30 cellular contexts compared by ENCODE assay signal in genomic region chr3:134078169-134078821, GRCh38. TPM values are rescaled to one million over a fixed set of nuclear protein-coding genes. Genes with fewer than 3 reads are reported as not detected.
DNase-seq lines count a peak whose midpoint lies in the region; ATAC-seq and TF ChIP-seq lines count a peak whose summit lies in the region.
"Had no signal": no experiment of that assay in that cellular context is flagged by ENCODE, and none has a peak within 500 bp of the region (broad histone marks: within the 10 kb centered on the region; RNA-seq: fewer than 3 reads in every experiment).

No MANE protein-coding gene starts in this region.

- no peaks in the 10 kb centered on the region for H3K4me1 Mint-ChIP-seq in T-cell
- H3K4me1 Mint-ChIP-seq: activated naive CD8-positive, alpha-beta T cell treated with anti-CD3 and anti-CD28 coated beads for 36 hours; central memory CD8-positive, alpha-beta T cell; stimulated activated naive B cell treated with anti-CD40 and anti-IgM and Interleukin-4, amounts not matched to agents 10 μg/mL and 1 μg/mL and 100 μg/mL, for 72 hours; WTC11 had no signal

- H3K27ac Mint-ChIP-seq in T-cell, result no peak overlapping the region
- H3K27ac Mint-ChIP-seq: activated naive CD8-positive, alpha-beta T cell treated with anti-CD3 and anti-CD28 coated beads for 36 hours; CD4-positive, alpha-beta T cell; mesothelial cell of epicardium; naive thymus-derived CD8-positive, alpha-beta T cell; stimulated activated naive B cell treated with anti-CD40 and anti-IgM and Interleukin-4, amounts not matched to agents 10 μg/mL and 1 μg/mL and 100 μg/mL, for 72 hours; WTC11 had no signal

- no peak overlapping the region for H3K4me3 ChIP-seq in foreskin fibroblast (ENCODE audit: low read depth in 1 of 2, low read length in 2 of 2)

- H3K27me3 Mint-ChIP-seq in T-cell, result peaks cover 0 to 4% of the 10 kb centered on the region in 2 donors
- H3K27me3 Mint-ChIP-seq: activated naive CD8-positive, alpha-beta T cell treated with anti-CD3 and anti-CD28 coated beads for 36 hours; stimulated activated naive B cell treated with anti-CD40 and anti-IgM and Interleukin-4, amounts not matched to agents 10 μg/mL and 1 μg/mL and 100 μg/mL, for 72 hours had no signal

- POLR2A ChIA-PET in HEK293T (lab: Yijun Ruan, JAX), result no interaction called here
- POLR2A ChIA-PET in T-cell (lab: Charles Lee), result no interaction called here

- CTCF ChIA-PET in HEK293T (lab: Yijun Ruan, JAX) (no interaction called here), T-cell (lab: Charles Lee) (no interaction called here)

- H3K36me3 Mint-ChIP-seq in T-cell, result no peaks in the 10 kb centered on the region
- H3K36me3 Mint-ChIP-seq: activated naive CD8-positive, alpha-beta T cell treated with anti-CD3 and anti-CD28 coated beads for 36 hours; mesothelial cell of epicardium; naive thymus-derived CD8-positive, alpha-beta T cell; stimulated activated naive B cell treated with anti-CD40 and anti-IgM and Interleukin-4, amounts not matched to agents 10 μg/mL and 1 μg/mL and 100 μg/mL, for 72 hours had no signal

- H3K9me3 Mint-ChIP-seq in T-cell, result no peaks in the 10 kb centered on the region
- H3K9me3 Mint-ChIP-seq: activated naive CD8-positive, alpha-beta T cell treated with anti-CD3 and anti-CD28 coated beads for 36 hours; central memory CD8-positive, alpha-beta T cell; stimulated activated naive B cell treated with anti-CD40 and anti-IgM and Interleukin-4, amounts not matched to agents 10 μg/mL and 1 μg/mL and 100 μg/mL, for 72 hours had no signal

- no peak for TF ChIP-seq CTCF in foreskin fibroblast (IDR thresholded peaks at IDR 0.05; ENCODE audit: low read depth, low read length)

- peak; percentile 70 for DNase-seq in EL
- peak; percentile 86 for DNase-seq in M059J (ENCODE audit: low read depth)
- peak; percentile 25 to 36 for DNase-seq in foreskin fibroblast
- DNase-seq in stromal cell of bone marrow (ENCODE audit: low read depth), result peak; percentile 75
- no peak for DNase-seq in HEK293T (ENCODE audit: extremely low spot score)
- no peak for DNase-seq in middle frontal gyrus (ENCODE audit: extremely low spot score, low spot score)
- no peak for DNase-seq in T-cell
- DNase-seq: activated CD4-positive, alpha-beta T cell treated with anti-CD3 and anti-CD28 coated beads, Interleukin-2, amount 50 U/mL, for 4 hours; activated effector memory CD4-positive, alpha-beta T cell treated with Interleukin-2 at 50 U/mL for 16 hours; activated naive CD8-positive, alpha-beta T cell treated with anti-CD3 and anti-CD28 coated beads for 36 hours; CD4-positive, alpha-beta T cell; DMS 273 treated with DMSO at 0.1 percent for 48 hours; foreskin keratinocyte; Karpas-422; naive thymus-derived CD8-positive, alpha-beta T cell; NCI-H1048; NCI-H187 treated with DMSO at 0.1 percent for 48 hours; NCI-H226; NCI-H82; occipital lobe; retina; stimulated activated CD4-positive, alpha-beta T cell treated with anti-CD3 and anti-CD28 coated beads, Interleukin-12 subunit alpha, Interleukin-12 subunit beta, amount 100 ng/mL, for 4 hours; stimulated activated CD4-positive, alpha-beta T cell treated with anti-CD3 and anti-CD28 coated beads, Interleukin-4, amount 100 ng/mL, for 24 hours; stimulated activated naive B cell treated with anti-CD40 and anti-IgM and Interleukin-4, amounts not matched to agents 10 μg/mL and 1 μg/mL and 100 μg/mL, for 72 hours had no signal

- ATAC-seq in HG03521 (IDR thresholded peaks at IDR 0.05; ENCODE audit: unreplicated experiment) (no peak), T-cell (replicated peaks in 1 of 4) (no peak)
- ATAC-seq: foreskin keratinocyte; left lobe of liver; naive thymus-derived CD8-positive, alpha-beta T cell; stimulated activated naive B cell treated with anti-CD40 and anti-IgM and Interleukin-4, amounts not matched to agents 10 μg/mL and 1 μg/mL and 100 μg/mL, for 72 hours; WTC11 had no signal

- H3K4me3 Mint-ChIP-seq in T-cell, result no peak overlapping the region
- H3K4me3 Mint-ChIP-seq: activated naive CD8-positive, alpha-beta T cell treated with anti-CD3 and anti-CD28 coated beads for 36 hours; CD4-positive, alpha-beta T cell; central memory CD8-positive, alpha-beta T cell; mesothelial cell of epicardium; naive thymus-derived CD8-positive, alpha-beta T cell; stimulated activated naive B cell treated with anti-CD40 and anti-IgM and Interleukin-4, amounts not matched to agents 10 μg/mL and 1 μg/mL and 100 μg/mL, for 72 hours; WTC11 had no signal

TF ChIP-seq in HEK293T, 16 proteins besides CTCF, POLR2A, EP300 and RAD21:
- no peak for TF ChIP-seq ELF4 (IDR thresholded peaks at IDR 0.05)
- no peak for TF ChIP-seq SUZ12 (IDR thresholded peaks at IDR 0.05)
- TF ChIP-seq ARNT (IDR thresholded peaks at IDR 0.05), result no peak

RNA-seq across cellular contexts. Expression of gene SLCO2A1, which starts 48.6 kb away (rescaled TPM):
- total RNA-seq in M059J (2014; rRNA removed; shearing (Covaris generic)), result 0.20 and 0.47 TPM in 2 replicates
- total RNA-seq in T-cell, result under 1 TPM in 3 of 5 donors, not detected in 2; 0.18 to 0.39 (median 0.25) TPM
- total RNA-seq: CD4-positive, alpha-beta T cell; G401; naive thymus-derived CD8-positive, alpha-beta T cell had no signal

Comparison
In these comparisons a context has a peak if more than half of its experiments do, and no peak if none do; other contexts are left out.
1. DNase-seq: peak in EL (single experiment), M059J (single experiment), foreskin fibroblast (2 of 2) and stromal cell of bone marrow (single experiment); none in HEK293T (single experiment), middle frontal gyrus (single experiment) and T-cell (0 of 34).